Comparison of ENCODE assay signal across 29 cellular contexts in the genomic region with DNA sequence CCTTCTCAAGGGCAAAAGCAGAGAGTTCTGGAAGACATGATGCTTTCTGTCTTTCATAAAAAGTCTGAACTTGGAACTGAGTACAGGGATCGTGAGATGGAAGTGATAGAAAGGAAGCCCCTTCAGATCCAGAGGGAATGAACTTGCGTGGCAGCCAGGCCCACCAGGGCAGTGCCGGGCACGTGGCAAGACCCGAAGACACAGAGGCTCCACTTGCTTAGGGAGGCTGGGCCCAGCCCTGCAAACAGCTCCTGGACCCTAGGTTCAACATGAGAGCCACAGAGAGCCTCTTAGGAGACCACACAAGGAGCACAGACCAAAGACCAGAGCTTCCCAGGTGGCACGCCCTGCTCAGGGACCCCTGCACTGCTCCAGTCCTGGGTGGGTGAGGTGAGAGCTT.
"Had no signal": no experiment of that assay in that cellular context is flagged by ENCODE, and none has a peak within 500 bp of the region (broad histone marks: within the 10 kb centered on the region; RNA-seq: fewer than 3 reads in every experiment).

No MANE protein-coding gene starts in this region.

- H3K27me3 ChIP-seq: adrenal gland, SJCRH30 had no signal

- H3K9me3 ChIP-seq: adrenal gland, SJCRH30, SK-N-SH had no signal

- H3K9me3 Mint-ChIP-seq: activated CD4-positive, alpha-beta T cell treated with anti-CD3 and anti-CD28 coated beads, Interleukin-2, amount 10 ng/mL, durations not matched to agents 7 days and 5 days; activated naive CD4-positive, alpha-beta T cell treated with anti-CD3 and anti-CD28 coated beads for 36 hours; activated naive CD4-positive, alpha-beta T cell treated with anti-CD3 and anti-CD28 coated beads, Interleukin-2, amount 50 U/mL, for 72 hours; activated T-cell treated with anti-CD3 and anti-CD28 coated beads, Interleukin-2, amount 50 U/mL, for 4 hours; activated T-helper 1 cell treated with anti-CD3 and anti-CD28 coated beads, Interleukin-12 subunit alpha, Interleukin-12 subunit beta, Interleukin-2, Interleukin-4 antibody, amounts not matched to agents 30 ng/mL and 10 ng/mL and 1 ng/mL, durations not matched to agents 14 hours and 24 hours and 36 hours; T-helper 1 cell treated with Interleukin-12 subunit alpha and Interleukin-12 subunit beta and Interleukin-4 antibody, amounts not matched to agents 30 μg/mL and 1 μg/mL, for 36 hours; T-helper 2 cell treated with Interferon-gamma antibody and Interleukin-4, amounts not matched to agents 5 μg/mL and 100 μg/mL, for 36 hours had no signal

- ATAC-seq: activated CD4-positive, alpha-beta T cell treated with anti-CD3 and anti-CD28 coated beads for 36 hours; activated CD8-positive, alpha-beta T cell treated with anti-CD3 and anti-CD28 coated beads, Interleukin-2, amount 10 ng/mL, durations not matched to agents 7 days and 5 days; activated naive CD4-positive, alpha-beta T cell treated with anti-CD3 and anti-CD28 coated beads, Interleukin-2, amount 50 U/mL, for 72 hours; activated T-cell treated with anti-CD3 and anti-CD28 coated beads, Interleukin-2, amount 50 U/mL, for 4 hours; Panc1 had no signal

- H3K4me2 ChIP-seq: SK-N-SH had no signal

- H3K36me3 Mint-ChIP-seq: brain had no signal

- H3K36me3 ChIP-seq: adrenal gland, SJCRH30 had no signal

- H3K4me3 ChIP-seq: adrenal gland, SJCRH30 had no signal

- H3K4me1 ChIP-seq: adrenal gland had no signal

- H3K9ac ChIP-seq: SK-N-SH had no signal

- H3K27me3 Mint-ChIP-seq: activated CD4-positive, alpha-beta T cell treated with anti-CD3 and anti-CD28 coated beads, Interleukin-2, amount 10 ng/mL, durations not matched to agents 7 days and 5 days; brain had no signal

- H3K4me3 Mint-ChIP-seq: activated CD4-positive, alpha-beta T cell treated with anti-CD3 and anti-CD28 coated beads for 36 hours; activated CD4-positive, alpha-beta T cell treated with anti-CD3 and anti-CD28 coated beads, Interleukin-2, amount 10 ng/mL, durations not matched to agents 7 days and 5 days; activated CD8-positive, alpha-beta T cell treated with anti-CD3 and anti-CD28 coated beads, Interleukin-2, amount 10 ng/mL, durations not matched to agents 7 days and 5 days; activated naive CD4-positive, alpha-beta T cell treated with anti-CD3 and anti-CD28 coated beads for 36 hours; activated T-cell treated with anti-CD3 and anti-CD28 coated beads, Interleukin-2, amount 50 U/mL, for 4 hours; activated T-helper 1 cell treated with anti-CD3 and anti-CD28 coated beads, Interleukin-12 subunit alpha, Interleukin-12 subunit beta, Interleukin-2, Interleukin-4 antibody, amounts not matched to agents 30 ng/mL and 10 ng/mL and 1 ng/mL, durations not matched to agents 14 hours and 24 hours and 36 hours; brain; T-helper 1 cell treated with Interleukin-12 subunit alpha and Interleukin-12 subunit beta and Interleukin-4 antibody, amounts not matched to agents 30 μg/mL and 1 μg/mL, for 36 hours; T-helper 2 cell treated with Interferon-gamma antibody and Interleukin-4, amounts not matched to agents 5 μg/mL and 100 μg/mL, for 36 hours had no signal

- H3K27ac Mint-ChIP-seq: activated CD4-positive, alpha-beta T cell treated with anti-CD3 and anti-CD28 coated beads for 36 hours; activated CD4-positive, alpha-beta T cell treated with anti-CD3 and anti-CD28 coated beads, Interleukin-2, amount 10 ng/mL, durations not matched to agents 7 days and 5 days; activated CD8-positive, alpha-beta T cell treated with anti-CD3 and anti-CD28 coated beads, Interleukin-2, amount 10 ng/mL, durations not matched to agents 7 days and 5 days; activated naive CD4-positive, alpha-beta T cell treated with anti-CD3 and anti-CD28 coated beads for 36 hours; activated naive CD4-positive, alpha-beta T cell treated with anti-CD3 and anti-CD28 coated beads, Interleukin-2, amount 50 U/mL, for 72 hours; activated T-helper 1 cell treated with anti-CD3 and anti-CD28 coated beads, Interleukin-12 subunit alpha, Interleukin-12 subunit beta, Interleukin-2, Interleukin-4 antibody, amounts not matched to agents 30 ng/mL and 10 ng/mL and 1 ng/mL, durations not matched to agents 14 hours and 24 hours and 36 hours; brain; T-helper 1 cell treated with Interleukin-12 subunit alpha and Interleukin-12 subunit beta and Interleukin-4 antibody, amounts not matched to agents 30 μg/mL and 1 μg/mL, for 36 hours; T-helper 2 cell treated with Interferon-gamma antibody and Interleukin-4, amounts not matched to agents 5 μg/mL and 100 μg/mL, for 36 hours had no signal

- H3K4me1 Mint-ChIP-seq: activated CD4-positive, alpha-beta T cell treated with anti-CD3 and anti-CD28 coated beads for 36 hours; activated CD4-positive, alpha-beta T cell treated with anti-CD3 and anti-CD28 coated beads, Interleukin-2, amount 10 ng/mL, durations not matched to agents 7 days and 5 days had no signal

- H3K27ac ChIP-seq: adrenal gland had no signal

- DNase-seq: activated CD4-positive, alpha-beta T cell treated with anti-CD3 and anti-CD28 coated beads for 36 hours; activated CD4-positive, alpha-beta T cell treated with anti-CD3 and anti-CD28 coated beads, Interleukin-2, amount 10 ng/mL, durations not matched to agents 7 days and 5 days; activated CD4-positive, alpha-beta T cell treated with anti-CD3 and anti-CD28 coated beads, Interleukin-2, amount 50 U/mL, for 48 hours; activated CD8-positive, alpha-beta memory T cell treated with anti-CD3 and anti-CD28 coated beads, Interleukin-2, amount 50 U/mL, for 4 hours; activated CD8-positive, alpha-beta T cell treated with anti-CD3 and anti-CD28 coated beads, Interleukin-2, amount 10 ng/mL, durations not matched to agents 7 days and 5 days; activated gamma-delta T cell treated with Interleukin-2 at 50 U/mL for 16 hours; activated naive CD4-positive, alpha-beta T cell treated with anti-CD3 and anti-CD28 coated beads for 36 hours; activated T-cell treated with anti-CD3 and anti-CD28 coated beads for 4 hours; activated T-cell treated with anti-CD3 and anti-CD28 coated beads, Interleukin-2, amount 50 U/mL, for 4 hours; adrenal gland; central memory CD4-positive, alpha-beta T cell; NCI-H1092 treated with DMSO at 0.1 percent for 48 hours; NCI-H1417; NCI-H146; NCI-H187; NCI-H2081; NCI-H2171 treated with DMSO at 0.1 percent for 48 hours; NCI-H2227 treated with DMSO at 0.1 percent for 48 hours; NCI-H446 treated with DMSO at 0.1 percent for 48 hours; NCI-H524 treated with DMSO at 0.1 percent for 48 hours; SHP77; SK-N-SH had no signal
